In the genomic region with DNA sequence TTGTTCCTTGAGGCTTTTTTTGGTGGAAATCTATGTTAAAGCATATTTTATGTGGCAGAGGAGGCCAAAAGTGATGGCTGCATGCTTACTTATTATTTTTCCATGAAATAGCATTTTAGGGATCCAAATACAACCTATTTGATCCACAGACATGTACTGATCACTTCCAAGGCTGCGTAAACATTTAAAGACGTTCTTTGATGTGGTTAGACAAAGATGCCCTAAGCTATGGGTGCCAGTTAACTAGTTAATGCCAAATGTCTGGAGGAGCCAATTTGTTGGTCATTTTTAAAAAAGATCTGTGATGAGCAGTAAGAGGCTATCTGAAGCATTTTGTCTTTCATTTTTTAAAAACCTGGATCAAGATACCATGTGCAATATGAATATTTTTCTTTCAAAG, we compare ENCODE assay signal across 28 cellular contexts. TPM values are rescaled to one million over a fixed set of nuclear protein-coding genes. Genes with fewer than 3 reads are reported as not detected.
"Had no signal": no experiment of that assay in that cellular context is flagged by ENCODE, and none has a peak within 500 bp of the region (broad histone marks: within the 10 kb centered on the region; RNA-seq: fewer than 3 reads in every experiment).

No MANE protein-coding gene starts in this region.

- H3K4me3 ChIP-seq: adrenal gland, MG63 had no signal

- H3K4me3 Mint-ChIP-seq: activated CD8-positive, alpha-beta memory T cell treated with anti-CD3 and anti-CD28 coated beads, Interleukin-2, amount 10 ng/mL, durations not matched to agents 7 days and 5 days; activated naive CD8-positive, alpha-beta T cell treated with anti-CD3 and anti-CD28 coated beads for 36 hours; activated T-cell treated with anti-CD3 and anti-CD28 coated beads, Interleukin-2, amount 50 U/mL, for 24 hours had no signal

- ATAC-seq: activated CD4-positive, CD25-positive, alpha-beta regulatory T cell treated with anti-CD3 and anti-CD28 coated beads, Interleukin-2, amount 50 U/mL, for 24 hours; activated CD8-positive, alpha-beta memory T cell treated with anti-CD3 and anti-CD28 coated beads, Interleukin-2, amount 10 ng/mL, durations not matched to agents 7 days and 5 days had no signal

- H3K27me3 Mint-ChIP-seq: activated CD8-positive, alpha-beta memory T cell treated with anti-CD3 and anti-CD28 coated beads, Interleukin-2, amount 10 ng/mL, durations not matched to agents 7 days and 5 days; activated naive CD8-positive, alpha-beta T cell treated with anti-CD3 and anti-CD28 coated beads for 36 hours; activated T-cell treated with anti-CD3 and anti-CD28 coated beads, Interleukin-2, amount 50 U/mL, for 24 hours had no signal

- H3K9ac ChIP-seq: KMS-11 had no signal

- DNase-seq: activated CD4-positive, alpha-beta T cell treated with anti-CD3 and anti-CD28 coated beads for 48 hours; activated CD4-positive, alpha-beta T cell treated with anti-CD3 and anti-CD28 coated beads, Interleukin-2, amount 50 U/mL, for 48 hours; activated CD8-positive, alpha-beta memory T cell treated with anti-CD3 and anti-CD28 coated beads, Interleukin-2, amount 10 ng/mL, durations not matched to agents 7 days and 5 days; activated gamma-delta T cell treated with Interleukin-2 at 50 U/mL for 16 hours; activated naive CD8-positive, alpha-beta T cell treated with anti-CD3 and anti-CD28 coated beads for 36 hours; activated T-cell treated with anti-CD3 and anti-CD28 coated beads, Interleukin-2, amount 50 U/mL, for 24 hours; adrenal gland; anterior cingulate cortex; cerebellar nuclear complex; MG63; MV-4-11; NCI-H1092 treated with DMSO at 0.1 percent for 48 hours; NCI-H1417 treated with DMSO at 0.1 percent for 48 hours; NCI-H1694; NCI-H2029; NCI-H2107; NCI-H2171 treated with DMSO at 0.1 percent for 48 hours; NCI-H226; NCI-H510A; NCI-H526 treated with DMSO at 0.1 percent for 48 hours; NCI-H82; SIG-M5 had no signal

- H3K4me2 ChIP-seq: KMS-11 had no signal

- H3K36me3 ChIP-seq: adrenal gland, MG63 had no signal

- H3K9me3 ChIP-seq: adrenal gland, MG63 had no signal

- H3K27ac ChIP-seq: adrenal gland, KMS-11 had no signal

- H3K27me3 ChIP-seq: adrenal gland, MG63 had no signal

- H3K4me1 ChIP-seq: adrenal gland had no signal

- H3K27ac Mint-ChIP-seq: activated CD8-positive, alpha-beta memory T cell treated with anti-CD3 and anti-CD28 coated beads, Interleukin-2, amount 10 ng/mL, durations not matched to agents 7 days and 5 days; activated naive CD8-positive, alpha-beta T cell treated with anti-CD3 and anti-CD28 coated beads for 36 hours; activated T-cell treated with anti-CD3 and anti-CD28 coated beads, Interleukin-2, amount 50 U/mL, for 24 hours; activated T-helper 2 cell treated with anti-CD3 and anti-CD28 coated beads, Interferon-gamma antibody, Interleukin-2, Interleukin-4, amounts not matched to agents 10 μg/mL and 5 μg/mL and 100 μg/mL, durations not matched to agents 14 hours and 24 hours and 36 hours had no signal

- H3K36me3 Mint-ChIP-seq: activated CD8-positive, alpha-beta memory T cell treated with anti-CD3 and anti-CD28 coated beads, Interleukin-2, amount 10 ng/mL, durations not matched to agents 7 days and 5 days had no signal

- H3K9me3 Mint-ChIP-seq: activated T-cell treated with anti-CD3 and anti-CD28 coated beads, Interleukin-2, amount 50 U/mL, for 24 hours; activated T-helper 2 cell treated with anti-CD3 and anti-CD28 coated beads, Interferon-gamma antibody, Interleukin-2, Interleukin-4, amounts not matched to agents 10 μg/mL and 5 μg/mL and 100 μg/mL, durations not matched to agents 14 hours and 24 hours and 36 hours had no signal

RNA-seq across cellular contexts. Expression of a gene that starts 55.9 kb away (rescaled TPM):
- total RNA-seq: activated CD8-positive, alpha-beta memory T cell treated with anti-CD3 and anti-CD28 coated beads, Interleukin-2, amount 10 ng/mL, durations not matched to agents 7 days and 5 days; activated naive CD8-positive, alpha-beta T cell treated with anti-CD3 and anti-CD28 coated beads for 36 hours; activated T-helper 2 cell treated with anti-CD3 and anti-CD28 coated beads, Interferon-gamma antibody, Interleukin-2, Interleukin-4, amounts not matched to agents 10 μg/mL and 5 μg/mL and 100 μg/mL, durations not matched to agents 14 hours and 24 hours and 36 hours; cardiac septum; OCI-LY7; RPMI7951 had no signal
